Comparison of ENCODE assay signal across 8 cellular contexts in the genomic region with DNA sequence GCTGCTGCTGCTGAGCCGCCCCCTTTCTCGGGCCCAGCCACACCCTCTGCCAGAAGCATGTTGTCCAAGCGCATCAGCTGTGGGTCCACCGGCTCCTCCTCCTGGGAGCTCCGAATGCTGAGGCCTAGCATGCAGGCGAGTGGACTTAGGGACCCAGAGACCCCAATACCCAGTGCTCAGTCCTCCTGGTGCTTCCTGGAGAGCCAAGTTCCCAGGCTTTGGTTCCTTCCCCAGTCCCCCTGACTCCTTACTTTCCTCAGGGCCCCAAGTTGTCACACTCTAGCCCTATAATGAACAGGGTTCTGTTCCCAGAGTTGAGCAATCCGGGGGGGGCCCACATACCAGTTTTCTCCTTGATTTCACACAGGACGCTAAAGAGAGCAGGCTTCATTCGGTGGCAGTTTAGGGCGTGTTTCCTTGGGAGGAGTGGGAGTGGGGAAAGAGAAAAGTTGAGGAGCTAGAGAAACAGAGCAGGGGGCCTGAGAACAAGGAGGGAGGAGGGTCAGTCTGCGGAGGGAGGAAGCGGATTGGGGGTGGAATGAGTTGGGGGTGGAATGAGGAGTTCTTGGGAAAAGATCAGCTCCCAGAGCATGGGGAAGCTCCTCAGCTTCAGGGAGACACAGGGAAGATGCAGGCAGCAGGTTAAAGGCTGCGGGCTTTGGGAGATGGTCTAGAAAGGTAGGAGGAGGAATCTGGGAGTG. TPM values are rescaled to one million over a fixed set of nuclear protein-coding genes. Genes with fewer than 3 reads are reported as not detected.
A peak's percentile ranks its signal among the peaks of the same experiment; 100 is the strongest.
DNase-seq lines count a peak whose midpoint lies in the region; ATAC-seq and TF ChIP-seq lines count a peak whose summit lies in the region.

No MANE protein-coding gene starts in this region.

- H3K4me3 ChIP-seq in BJ (ENCODE audit: low read depth, low read length) (peak overlapping the region; percentile 74), dorsolateral prefrontal cortex (peak overlapping the region in 58 of 59 donors; percentile 55 to 92 (median 76))

- peaks cover 50 to 54% of the 10 kb centered on the region in 2 donors for H3K4me1 Mint-ChIP-seq in natural killer cell treated with Interleukin-12 subunit alpha and Interleukin-12 subunit beta and Interleukin-15 and Interleukin-18, amount 100 ng/mL, for 72 hours (ENCODE audit: low read depth in 2 of 2)

- intact Hi-C loops in dorsolateral prefrontal cortex (cut with DNase I), result no loop called here

- H3K36me3 Mint-ChIP-seq in natural killer cell treated with Interleukin-12 subunit alpha and Interleukin-12 subunit beta and Interleukin-15 and Interleukin-18, amount 100 ng/mL, for 72 hours, result peaks cover 21% of the 10 kb centered on the region

- peak overlapping the region; percentile 81 to 100 (median 99) for H3K27ac ChIP-seq in dorsolateral prefrontal cortex

- POLR2A ChIA-PET in BJ (lab: Charles Lee), result interaction anchor here (1.1 kb wide), 1 partner anchor 11 kb away, joined by 7 read pairs; no protein-coding TSS in a partner anchor

- H3K4me3 Mint-ChIP-seq in natural killer cell treated with Interleukin-12 subunit alpha and Interleukin-12 subunit beta and Interleukin-15 and Interleukin-18, amount 100 ng/mL, for 72 hours, result peak overlapping the region; percentile 99

- no peaks in the 10 kb centered on the region for H3K9me3 Mint-ChIP-seq in natural killer cell treated with Interleukin-12 subunit alpha and Interleukin-12 subunit beta and Interleukin-15 and Interleukin-18, amount 100 ng/mL, for 72 hours

- peak overlapping the region; percentile 96 to 98 for H3K27ac Mint-ChIP-seq in natural killer cell treated with Interleukin-12 subunit alpha and Interleukin-12 subunit beta and Interleukin-15 and Interleukin-18, amount 100 ng/mL, for 72 hours

- CTCF ChIA-PET in BJ (lab: Yijun Ruan, JAX), result interaction anchor here (0.6 to 1.8 kb wide), 2 partner anchors 41 to 70 kb away, joined by 3 to 8 read pairs; no protein-coding TSS in a partner anchor

- TF ChIP-seq CTCF in BJ (IDR thresholded peaks at IDR 0.05; ENCODE audit: insufficient read depth, low read depth, low read length) (no peak), dorsolateral prefrontal cortex (IDR thresholded peaks at IDR 0.05 in 54 of 56, conservative IDR thresholded peaks at IDR 0.05 in 2 of 56; ENCODE audit: low read depth in 1 of 56, partially characterized antibody in 56 of 56) (no peak)

- peaks cover 5% of the 10 kb centered on the region for H3K36me3 ChIP-seq in BJ (ENCODE audit: control insufficient read depth, insufficient read depth, low read length)

- no peak for ATAC-seq in natural killer cell treated with Interleukin-12 subunit alpha and Interleukin-12 subunit beta and Interleukin-15 and Interleukin-18, amount 100 ng/mL, for 72 hours
- ATAC-seq in GM18858 (IDR thresholded peaks at IDR 0.05; ENCODE audit: unreplicated experiment), result no peak
- no peak for ATAC-seq in GM18519 (IDR thresholded peaks at IDR 0.05; ENCODE audit: low FRiP score, unreplicated experiment)

- DNase-seq in BJ (ENCODE audit: low read depth) (no peak), NCI-H2227 (lab: John Stamatoyannopoulos, UW; ENCODE audit: unreplicated experiment) (peak; percentile 23), dorsolateral prefrontal cortex (no peak), NCI-H345 (lab: John Stamatoyannopoulos, UW) (no peak), SW480 (ENCODE audit: low spot score) (no peak)
- peak; percentile 58 for DNase-seq in natural killer cell treated with Interleukin-12 subunit alpha and Interleukin-12 subunit beta and Interleukin-15 and Interleukin-18, amount 100 ng/mL, for 72 hours (ENCODE audit: low spot score)

- no peaks in the 10 kb centered on the region for H3K27me3 ChIP-seq in BJ (ENCODE audit: control insufficient read depth, insufficient read depth, low read length)
- no peaks in the 10 kb centered on the region for H3K27me3 ChIP-seq in dorsolateral prefrontal cortex

- H3K27me3 Mint-ChIP-seq in natural killer cell treated with Interleukin-12 subunit alpha and Interleukin-12 subunit beta and Interleukin-15 and Interleukin-18, amount 100 ng/mL, for 72 hours, result no peaks in the 10 kb centered on the region

RNA-seq across cellular contexts. Expression of gene PBX2, which starts 1.5 kb away (rescaled TPM):
- polyA plus RNA-seq in BJ (2011; rRNA removed), result 59.5 and 73.5 TPM in 2 replicates
- polyA minus RNA-seq in BJ (2011; rRNA and poly(A)+ RNA removed), result 19.9 and 41.0 TPM in 2 replicates
- total RNA-seq in dorsolateral prefrontal cortex, result 10 to 100 TPM; 42.9 to 89.4 (median 59.4) TPM
- total RNA-seq in natural killer cell treated with Interleukin-12 subunit alpha and Interleukin-12 subunit beta and Interleukin-15 and Interleukin-18, amount 100 ng/mL, for 72 hours, result 10 to 100 TPM; 64.1 to 89.4 TPM

RNA-seq across cellular contexts. Expression of gene GPSM3, which starts 3.9 kb away (rescaled TPM):
- polyA plus RNA-seq in BJ (2011; rRNA removed), result 9.8 and 13.3 TPM in 2 replicates
- 6.9 and 8.3 TPM in 2 replicates for polyA minus RNA-seq in BJ (2011; rRNA and poly(A)+ RNA removed)
- total RNA-seq in dorsolateral prefrontal cortex, result 10 to 100 TPM in 27 of 120 experiments, 1 to 10 TPM in 92, under 1 TPM in 1; 0.87 to 23.5 (median 7.2) TPM
- total RNA-seq in natural killer cell treated with Interleukin-12 subunit alpha and Interleukin-12 subunit beta and Interleukin-15 and Interleukin-18, amount 100 ng/mL, for 72 hours, result 100 to 1,000 TPM; 131 to 143 TPM

RNA-seq across cellular contexts. Expression of gene AGER, which starts 4.5 kb away (rescaled TPM):
- polyA plus RNA-seq in BJ (2011; rRNA removed), result 2.4 and 2.6 TPM in 2 replicates
- polyA minus RNA-seq in BJ (2011; rRNA and poly(A)+ RNA removed), result 0.36 and 1.00 TPM in 2 replicates
- 10 to 100 TPM in 1 of 120 experiments, 1 to 10 TPM in 119; 1.6 to 11.4 (median 5.2) TPM for total RNA-seq in dorsolateral prefrontal cortex
- total RNA-seq in natural killer cell treated with Interleukin-12 subunit alpha and Interleukin-12 subunit beta and Interleukin-15 and Interleukin-18, amount 100 ng/mL, for 72 hours, result 10 to 100 TPM; 15.0 to 29.7 TPM

RNA-seq across cellular contexts. Expression of gene RNF5, which starts 10.3 kb away (rescaled TPM):
- 40.2 and 44.4 TPM in 2 replicates for polyA plus RNA-seq in BJ (2011; rRNA removed)
- polyA minus RNA-seq in BJ (2011; rRNA and poly(A)+ RNA removed), result 16.2 and 22.9 TPM in 2 replicates
- total RNA-seq in dorsolateral prefrontal cortex, result 10 to 100 TPM; 34.1 to 70.5 (median 51.5) TPM
- 10 to 100 TPM; 41.0 to 53.3 TPM for total RNA-seq in natural killer cell treated with Interleukin-12 subunit alpha and Interleukin-12 subunit beta and Interleukin-15 and Interleukin-18, amount 100 ng/mL, for 72 hours

RNA-seq across cellular contexts. Expression of gene AGPAT1, which starts 12.6 kb away (rescaled TPM):
- 117 and 158 TPM in 2 replicates for polyA plus RNA-seq in BJ (2011; rRNA removed)
- polyA minus RNA-seq in BJ (2011; rRNA and poly(A)+ RNA removed), result 114 and 212 TPM in 2 replicates
- 100 to 1,000 TPM in 4 of 120 experiments, 10 to 100 TPM in 116; 58.7 to 102 (median 81.9) TPM for total RNA-seq in dorsolateral prefrontal cortex
- 10 to 100 TPM; 39.2 to 43.0 TPM for total RNA-seq in natural killer cell treated with Interleukin-12 subunit alpha and Interleukin-12 subunit beta and Interleukin-15 and Interleukin-18, amount 100 ng/mL, for 72 hours

Comparison
In these comparisons a context has a peak if more than half of its experiments do, and no peak if none do; other contexts are left out.
1. DNase-seq: peak in NCI-H2227 (single experiment) and natural killer cell treated with Interleukin-12 subunit alpha and Interleukin-12 subunit beta and Interleukin-15 and Interleukin-18, amount 100 ng/mL, for 72 hours (single experiment); none in BJ (single experiment), dorsolateral prefrontal cortex (0 of 10), NCI-H345 (single experiment) and SW480 (single experiment).
2. RNA of gene GPSM3, which starts 3.9 kb away (total RNA-seq): 131 to 143 TPM in natural killer cell treated with Interleukin-12 subunit alpha and Interleukin-12 subunit beta and Interleukin-15 and Interleukin-18, amount 100 ng/mL, for 72 hours; 0.87 to 23.5 TPM in dorsolateral prefrontal cortex; every median in the first group is over 4 times any median in the second.